In the genomic region with DNA sequence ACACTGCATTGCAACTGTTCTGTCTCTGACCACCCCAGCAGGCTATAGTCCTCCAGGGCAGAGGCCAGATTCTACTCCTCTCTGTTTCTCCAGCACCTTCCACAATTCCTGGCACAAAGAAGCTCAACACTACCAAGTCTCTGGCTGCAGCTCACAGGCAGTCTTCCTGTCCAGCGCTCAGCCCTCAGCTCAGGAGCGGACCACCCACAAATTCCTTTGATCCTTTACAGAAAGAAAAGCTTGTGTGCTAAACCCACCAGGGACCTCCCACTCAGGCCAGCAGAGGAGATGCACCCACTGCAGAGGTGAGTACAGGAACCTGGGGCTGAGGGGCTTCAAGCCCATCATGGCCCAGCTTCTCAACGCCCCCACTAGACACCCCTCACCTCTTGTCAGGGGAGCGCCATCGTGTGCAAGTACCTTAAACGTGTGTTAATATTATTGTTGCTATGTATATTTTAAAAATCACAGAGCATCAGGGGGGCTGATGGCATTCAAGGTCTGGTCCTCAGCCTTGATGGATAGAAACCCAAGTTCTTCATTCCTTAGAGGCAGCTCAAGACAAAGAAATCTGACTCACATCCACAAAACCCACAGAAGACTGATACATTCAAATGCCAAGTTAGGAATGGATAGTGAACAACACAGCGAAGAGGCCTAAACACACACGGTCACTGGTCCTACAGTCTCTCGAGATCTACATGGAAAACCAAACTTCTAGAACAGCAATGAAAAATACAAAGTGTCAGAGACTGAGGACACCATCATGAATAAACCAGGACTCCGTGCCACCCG, we compare ENCODE assay signal across 1 cellular context.
TF ChIP-seq lines count a peak whose summit lies in the region.

No MANE protein-coding gene starts in this region.

TF ChIP-seq in WTC11, 78 proteins besides CTCF, POLR2A, EP300 and RAD21:
- TF ChIP-seq ATF1 (CRISPR knock-in tag; IDR thresholded peaks at IDR 0.05) = no peak
- TF ChIP-seq SP1 (CRISPR knock-in tag; conservative IDR thresholded peaks at IDR 0.05) = no peak
- no peak for TF ChIP-seq ZNF138 (CRISPR knock-in tag; conservative IDR thresholded peaks at IDR 0.05)
- no peak for TF ChIP-seq OVOL2 (CRISPR knock-in tag; IDR thresholded peaks at IDR 0.05; ENCODE audit: borderline replicate concordance)
- no peak for TF ChIP-seq FOXK1 (CRISPR knock-in tag; IDR thresholded peaks at IDR 0.05)
